In the genomic region with DNA sequence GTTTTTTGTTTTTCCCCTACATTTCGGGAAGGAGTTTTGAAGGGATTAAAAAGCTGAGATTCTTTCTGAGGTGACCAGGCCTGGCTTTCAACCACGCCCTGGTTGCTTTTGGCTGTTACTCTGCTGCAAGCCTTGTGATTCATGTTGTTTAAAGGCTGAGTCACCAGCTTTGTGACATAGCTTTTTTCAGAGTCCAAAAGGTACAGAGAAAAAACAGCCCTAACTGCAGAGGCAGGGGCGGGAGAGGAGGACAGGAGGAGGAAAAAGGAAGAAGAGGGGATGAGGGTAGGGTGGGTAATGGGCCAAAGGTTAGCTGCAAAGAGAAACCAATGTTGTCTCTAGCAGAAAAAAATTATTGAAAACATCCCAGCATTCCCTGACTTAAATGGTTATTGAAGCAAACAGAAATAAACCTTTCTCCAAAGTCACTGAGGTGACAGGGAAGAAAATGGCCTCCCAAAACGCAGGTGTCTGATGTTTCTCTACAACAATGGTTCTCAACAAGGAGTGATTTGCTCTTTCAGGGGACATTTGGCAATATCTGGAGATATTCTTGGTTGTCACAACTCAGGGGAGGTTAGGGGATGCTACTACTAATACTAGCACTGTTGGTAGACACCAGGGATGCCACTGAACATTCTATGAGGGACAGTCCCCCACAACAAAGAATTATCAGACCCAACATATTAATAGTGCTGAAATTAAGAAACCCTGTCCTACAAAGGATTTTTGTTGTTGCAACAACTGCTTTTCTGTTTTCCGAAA, we compare ENCODE assay signal across 8 cellular contexts. TPM values are rescaled to one million over a fixed set of nuclear protein-coding genes. Genes with fewer than 3 reads are reported as not detected.
DNase-seq lines count a peak whose midpoint lies in the region; TF ChIP-seq lines count a peak whose summit lies in the region.

No MANE protein-coding gene starts in this region.

- in situ Hi-C loops in GM13976 (cut with MboI; ENCODE audit: low sequenced_read_pairs, unreplicated experiment) = no loop called here

- intact Hi-C loops in posterior cingulate gyrus (cut with DNase I) = no loop called here

- peaks cover 49% of the 10 kb centered on the region for H3K4me1 Mint-ChIP-seq in glutamatergic neuron (ENCODE audit: low read depth, unreplicated experiment)

- TF ChIP-seq CTCF in glutamatergic neuron (IDR thresholded peaks at IDR 0.05; ENCODE audit: partially characterized antibody, unreplicated experiment) (no peak), GM13976 (IDR thresholded peaks at IDR 0.05; ENCODE audit: borderline replicate concordance, control extremely low read depth, extremely low read depth, insufficient read depth, missing control alignments) (no peak)

- H3K27ac Mint-ChIP-seq in glutamatergic neuron (ENCODE audit: unreplicated experiment) = peak overlapping the region; percentile 98

- H3K4me3 Mint-ChIP-seq in glutamatergic neuron (ENCODE audit: unreplicated experiment) = peak overlapping the region; percentile 90

- H3K27me3 Mint-ChIP-seq in glutamatergic neuron (ENCODE audit: unreplicated experiment) = peaks cover 27% of the 10 kb centered on the region

- peak; percentile 59 for DNase-seq in stimulated activated CD4-positive, alpha-beta T cell treated with anti-CD3 and anti-CD28 coated beads, Interleukin-1b, Interleukin-23, amount 100 ng/mL, for 48 hours
- no peak for DNase-seq in stimulated activated CD4-positive, alpha-beta T cell treated with anti-CD3 and anti-CD28 coated beads, Interleukin-2, amount 100 ng/mL, for 48 hours
- peak; percentile 32 for DNase-seq in activated T-helper 9 cell treated with anti-CD3 and anti-CD28 coated beads, Interleukin-2, amount 50 U/mL, for 16 hours (ENCODE audit: low read depth)
- DNase-seq in glutamatergic neuron (no peak), posterior cingulate gyrus (peak in 8 of 10 donors; percentile 38 to 92 (median 61)), hypothalamus (lab: John Stamatoyannopoulos, UW) (no peak), NCI-H146 treated with DMSO at 0.1 percent for 48 hours (lab: John Stamatoyannopoulos, UW; ENCODE audit: unreplicated experiment) (no peak), GM13976 (ENCODE audit: low spot score) (no peak)

- H3K36me3 Mint-ChIP-seq in glutamatergic neuron (ENCODE audit: unreplicated experiment) = peaks cover 16% of the 10 kb centered on the region

- H3K9me3 Mint-ChIP-seq in glutamatergic neuron (ENCODE audit: unreplicated experiment) = peaks cover 26% of the 10 kb centered on the region

RNA-seq across cellular contexts. Expression of gene UBC, which starts 2.1 kb away (rescaled TPM):
- total RNA-seq in glutamatergic neuron (ENCODE audit: unreplicated experiment) = 966 TPM

RNA-seq across cellular contexts. Expression of gene SCARB1, which starts 52.9 kb away (rescaled TPM):
- 25.1 TPM for total RNA-seq in glutamatergic neuron (ENCODE audit: unreplicated experiment)

Comparison
In these comparisons a context has a peak if more than half of its experiments do, and no peak if none do; other contexts are left out.
1. DNase-seq: peak in stimulated activated CD4-positive, alpha-beta T cell treated with anti-CD3 and anti-CD28 coated beads, Interleukin-1b, Interleukin-23, amount 100 ng/mL, for 48 hours (single experiment), activated T-helper 9 cell treated with anti-CD3 and anti-CD28 coated beads, Interleukin-2, amount 50 U/mL, for 16 hours (single experiment) and posterior cingulate gyrus (8 of 10); none in stimulated activated CD4-positive, alpha-beta T cell treated with anti-CD3 and anti-CD28 coated beads, Interleukin-2, amount 100 ng/mL, for 48 hours (0 of 2), glutamatergic neuron (single experiment), hypothalamus (0 of 51), NCI-H146 treated with DMSO at 0.1 percent for 48 hours (single experiment) and GM13976 (single experiment).